10 cellular contexts compared by ENCODE assay signal in the genomic region with DNA sequence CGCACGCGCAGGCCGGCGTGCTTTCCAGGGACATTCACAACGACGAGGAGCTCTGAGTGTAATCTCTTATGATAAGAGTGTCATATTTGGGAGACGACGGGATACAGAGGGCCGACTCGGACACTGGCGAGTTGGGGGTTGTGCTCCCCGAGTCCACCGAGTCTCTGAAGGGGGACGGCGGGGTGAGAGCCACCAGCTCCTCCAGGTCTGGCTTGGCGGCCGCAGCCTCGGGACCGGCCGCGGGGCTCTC.
DNase-seq lines count a peak whose midpoint lies in the region; ATAC-seq lines count a peak whose summit lies in the region.
"Had no signal": no experiment of that assay in that cellular context is flagged by ENCODE, and none has a peak within 500 bp of the region (broad histone marks: within the 10 kb centered on the region; RNA-seq: fewer than 3 reads in every experiment).

No MANE protein-coding gene starts in this region.

- no peak overlapping the region for H3K27ac Mint-ChIP-seq in stimulated activated effector memory CD8-positive, alpha-beta T cell treated with anti-CD3 and anti-CD28 coated beads, Interleukin-12 subunit alpha, Interleukin-12 subunit beta, amount 100 ng/mL, for 72 hours
- H3K27ac Mint-ChIP-seq: activated B cell treated with CpG ODN at 0.5 μM for 24 hours had no signal

- no peak for ATAC-seq in stimulated activated effector memory CD8-positive, alpha-beta T cell treated with anti-CD3 and anti-CD28 coated beads, Interleukin-12 subunit alpha, Interleukin-12 subunit beta, amount 100 ng/mL, for 72 hours
- no peak for ATAC-seq in HG03097 (IDR thresholded peaks at IDR 0.05; ENCODE audit: low FRiP score, unreplicated experiment)
- no peak for ATAC-seq in GM18867 (IDR thresholded peaks at IDR 0.05; ENCODE audit: unreplicated experiment)

- H3K9ac ChIP-seq in iPS-15b (ENCODE audit: low read depth, low read length): peak overlapping the region; percentile 42

- H3K9me3 Mint-ChIP-seq in stimulated activated effector memory CD8-positive, alpha-beta T cell treated with anti-CD3 and anti-CD28 coated beads, Interleukin-12 subunit alpha, Interleukin-12 subunit beta, amount 100 ng/mL, for 72 hours: no peaks in the 10 kb centered on the region
- H3K9me3 Mint-ChIP-seq: activated B cell treated with CpG ODN at 0.5 μM for 24 hours had no signal

- H3K4me3 Mint-ChIP-seq in stimulated activated effector memory CD8-positive, alpha-beta T cell treated with anti-CD3 and anti-CD28 coated beads, Interleukin-12 subunit alpha, Interleukin-12 subunit beta, amount 100 ng/mL, for 72 hours: peak overlapping the region; percentile 66
- H3K4me3 Mint-ChIP-seq: activated B cell treated with CpG ODN at 0.5 μM for 24 hours had no signal

- no peaks in the 10 kb centered on the region for H3K36me3 Mint-ChIP-seq in stimulated activated effector memory CD8-positive, alpha-beta T cell treated with anti-CD3 and anti-CD28 coated beads, Interleukin-12 subunit alpha, Interleukin-12 subunit beta, amount 100 ng/mL, for 72 hours

- peak overlapping the region; percentile 63 for H3K4me3 ChIP-seq in iPS-15b (ENCODE audit: low read depth, low read length)

- DNase-seq in DMS53 (lab: John Stamatoyannopoulos, UW) (peak; percentile 66), DMS53 treated with DMSO at 0.1 percent for 48 hours (lab: John Stamatoyannopoulos, UW; ENCODE audit: unreplicated experiment) (no peak), NCI-H1048 (lab: John Stamatoyannopoulos, UW) (no peak)
- DNase-seq in activated CD8-positive, alpha-beta memory T cell treated with anti-CD3 and anti-CD28 coated beads, Interleukin-2, amount 50 U/mL, for 48 hours: peak; percentile 56
- no peak for DNase-seq in stimulated activated effector memory CD8-positive, alpha-beta T cell treated with anti-CD3 and anti-CD28 coated beads, Interleukin-12 subunit alpha, Interleukin-12 subunit beta, amount 100 ng/mL, for 72 hours (ENCODE audit: low spot score in 2 of 2)
- DNase-seq: activated B cell treated with CpG ODN at 0.5 μM for 24 hours, NCI-H226 had no signal

- no peaks in the 10 kb centered on the region for H3K9me3 ChIP-seq in iPS-15b (ENCODE audit: control insufficient read depth, insufficient read depth, low read length)

- no peaks in the 10 kb centered on the region for H3K36me3 ChIP-seq in iPS-15b (ENCODE audit: control insufficient read depth, insufficient read depth, low read length)

- peaks cover 17% of the 10 kb centered on the region for H3K4me1 Mint-ChIP-seq in stimulated activated effector memory CD8-positive, alpha-beta T cell treated with anti-CD3 and anti-CD28 coated beads, Interleukin-12 subunit alpha, Interleukin-12 subunit beta, amount 100 ng/mL, for 72 hours

- peaks cover 29% of the 10 kb centered on the region for H3K27me3 ChIP-seq in iPS-15b (ENCODE audit: control insufficient read depth, insufficient read depth, low read length)

- peaks cover 6% of the 10 kb centered on the region for H3K4me1 ChIP-seq in iPS-15b (ENCODE audit: control insufficient read depth, insufficient read depth, low read length)

Comparison
In these comparisons a context has a peak if more than half of its experiments do, and no peak if none do; other contexts are left out.
1. DNase-seq: peak in DMS53 (single experiment) and activated CD8-positive, alpha-beta memory T cell treated with anti-CD3 and anti-CD28 coated beads, Interleukin-2, amount 50 U/mL, for 48 hours (single experiment); none in DMS53 treated with DMSO at 0.1 percent for 48 hours (single experiment), stimulated activated effector memory CD8-positive, alpha-beta T cell treated with anti-CD3 and anti-CD28 coated beads, Interleukin-12 subunit alpha, Interleukin-12 subunit beta, amount 100 ng/mL, for 72 hours (0 of 2) and NCI-H1048 (single experiment).